In genomic region chr20:2652724-2653510, GRCh38 we compare ENCODE assay signal across 8 cellular contexts. TPM values are rescaled to one million over a fixed set of nuclear protein-coding genes. Genes with fewer than 3 reads are reported as not detected.
DNase-seq lines count a peak whose midpoint lies in the region; ATAC-seq and TF ChIP-seq lines count a peak whose summit lies in the region.

No MANE protein-coding gene starts in this region.

- peak overlapping the region; percentile 92 for H3K27ac Mint-ChIP-seq in neural crest cell (ENCODE audit: unreplicated experiment)

- peak overlapping the region; percentile 86 for H3K4me3 ChIP-seq in fibroblast of villous mesenchyme (ENCODE audit: low read depth, low read length)

- TF ChIP-seq CTCF in GM10266 (IDR thresholded peaks at IDR 0.05; ENCODE audit: control insufficient read depth, insufficient read depth, low read depth, missing control alignments), result no peak
- no peak for TF ChIP-seq CTCF in fibroblast of villous mesenchyme (IDR thresholded peaks at IDR 0.05; ENCODE audit: insufficient read depth, low read depth, low read length)
- no peak for TF ChIP-seq CTCF in neural crest cell (conservative IDR thresholded peaks at IDR 0.05)

- DNase-seq in GM10266 (ENCODE audit: extremely low spot score) (peak; percentile 51), HuH-7 (ENCODE audit: low spot score) (peak; percentile 51), fibroblast of villous mesenchyme (ENCODE audit: low read depth) (peak; percentile 29), neural crest cell (ENCODE audit: low read depth, low spot score) (peak; percentile 47), epidermal melanocyte (ENCODE audit: insufficient read length, low spot score) (no peak), SKM-1 (lab: John Stamatoyannopoulos, UW; ENCODE audit: unreplicated experiment) (no peak)
- DNase-seq in activated CD4-positive, alpha-beta T cell treated with anti-CD3 and anti-CD28 coated beads, Interleukin-2, amount 50 U/mL, for 4 hours, result peak; percentile 41 to 45

- H3K27me3 Mint-ChIP-seq in neural crest cell (ENCODE audit: low read depth), result no peaks in the 10 kb centered on the region

- no peaks in the 10 kb centered on the region for H3K9me3 Mint-ChIP-seq in neural crest cell

- H3K36me3 Mint-ChIP-seq in neural crest cell (ENCODE audit: low read depth), result peaks cover 39% of the 10 kb centered on the region

- peak; percentile 36 for ATAC-seq in GM21528 (IDR thresholded peaks at IDR 0.05; ENCODE audit: low FRiP score, unreplicated experiment)

- peak overlapping the region; percentile 89 for H3K4me3 Mint-ChIP-seq in neural crest cell

- peaks cover 31% of the 10 kb centered on the region for H3K4me1 Mint-ChIP-seq in neural crest cell

RNA-seq across cellular contexts. Expression of gene NOP56, which starts 0.5 kb away (rescaled TPM):
- total RNA-seq in fibroblast of villous mesenchyme (115 and 127 TPM in 2 replicates), neural crest cell (517 and 547 TPM in 2 replicates)

RNA-seq across cellular contexts. Expression of gene IDH3B, which starts 11.1 kb away (rescaled TPM):
- total RNA-seq in fibroblast of villous mesenchyme (63.0 and 86.0 TPM in 2 replicates), neural crest cell (100 and 102 TPM in 2 replicates)

RNA-seq across cellular contexts. Expression of gene EBF4, which starts 39.7 kb away (rescaled TPM):
- total RNA-seq in fibroblast of villous mesenchyme (2.6 and 3.5 TPM in 2 replicates), neural crest cell (23.2 and 24.6 TPM in 2 replicates)

Comparison
In these comparisons a context has a peak if more than half of its experiments do, and no peak if none do; other contexts are left out.
1. DNase-seq: peak in GM10266 (single experiment), HuH-7 (single experiment), activated CD4-positive, alpha-beta T cell treated with anti-CD3 and anti-CD28 coated beads, Interleukin-2, amount 50 U/mL, for 4 hours (2 of 2), fibroblast of villous mesenchyme (single experiment) and neural crest cell (single experiment); none in epidermal melanocyte (single experiment) and SKM-1 (single experiment).